14 cellular contexts compared by ENCODE assay signal in the genomic region with DNA sequence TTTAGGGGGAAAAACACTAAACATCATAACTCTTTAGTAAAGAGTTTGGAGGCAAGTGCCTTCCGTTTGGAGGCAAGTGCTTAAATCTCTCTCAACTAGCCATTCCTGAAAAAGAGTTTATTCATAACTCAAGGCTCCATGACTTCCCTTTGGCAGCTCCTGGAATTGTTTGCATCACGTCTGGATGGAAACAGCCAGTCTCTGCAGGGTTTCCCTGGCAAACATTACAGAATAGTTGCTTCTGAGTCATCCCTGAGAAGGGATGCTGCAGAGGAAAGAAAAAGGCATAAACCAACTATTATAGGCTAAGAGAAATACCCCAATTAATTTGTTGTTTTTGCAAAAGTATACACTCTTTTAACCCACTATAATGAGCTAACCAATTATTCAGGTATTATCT.
A peak's percentile ranks its signal among the peaks of the same experiment; 100 is the strongest.
DNase-seq lines count a peak whose midpoint lies in the region; ATAC-seq, FAIRE-seq and TF ChIP-seq lines count a peak whose summit lies in the region.
"Had no signal": no experiment of that assay in that cellular context is flagged by ENCODE, and none has a peak within 500 bp of the region (broad histone marks: within the 10 kb centered on the region; RNA-seq: fewer than 3 reads in every experiment).

No MANE protein-coding gene starts in this region.

- no peak overlapping the region for H4K5ac ChIP-seq in H1 (ENCODE audit: insufficient read length, low read depth, low read length)

- H3K56ac ChIP-seq in H1 (replicated peaks; ENCODE audit: insufficient read length, low read depth, low read length), result no peak overlapping the region

- no peak for TF ChIP-seq POLR2A in H1 (IDR thresholded peaks at IDR 0.05; ENCODE audit: control extremely low read depth in 1 of 2, low read depth in 2 of 2, low read length in 2 of 2)

- no peaks in the 10 kb centered on the region for H3K79me1 ChIP-seq in H1 (ENCODE audit: low read depth, low read length)

- ATAC-seq in GM21390 (IDR thresholded peaks at IDR 0.05; ENCODE audit: unreplicated experiment), result no peak
- ATAC-seq: left ventricle myocardium superior, Right ventricle myocardium inferior had no signal

- H4K20me1 ChIP-seq in H1 (replicated peaks in 1 of 2; ENCODE audit: control insufficient read depth in 1 of 2, insufficient read depth in 2 of 2, low read length in 2 of 2), result no peaks in the 10 kb centered on the region

- no peak overlapping the region for H2BK15ac ChIP-seq in H1 (ENCODE audit: low read length)

- H3K4me2 ChIP-seq in H1 (ENCODE audit: insufficient read depth in 1 of 2, low read depth in 2 of 2, low read length in 2 of 2), result no peak overlapping the region

- TF ChIP-seq EP300 in H1 (IDR thresholded peaks at IDR 0.05; ENCODE audit: borderline replicate concordance in 1 of 2, low read depth in 2 of 2, low read length in 2 of 2), result no peak

- peak overlapping the region; percentile 59; the same call in 1 of the 2 replicates for H2AFZ ChIP-seq in H1 (ENCODE audit: low read length)

- no peak for FAIRE-seq in H1 (lab: Jason Lieb, UNC)

- DNase-seq in ELR (ENCODE audit: low read depth), result peak; percentile 14
- DNase-seq in MG63, result peak; percentile 45
- no peak for DNase-seq in H1 (ENCODE audit: low read depth in 1 of 2, low spot score in 2 of 2)
- peak; percentile 18 for DNase-seq in middle frontal gyrus (ENCODE audit: extremely low spot score, low spot score)
- no peak for DNase-seq in LoVo (ENCODE audit: low spot score)
- DNase-seq in T1000 (lab: John Stamatoyannopoulos, UW), result no peak
- DNase-seq in HUDEP-2 (lab: John Stamatoyannopoulos, UW; ENCODE audit: unreplicated experiment in 76 of 76), result no peak
- DNase-seq: Caco-2, dermis blood vessel endothelial cell, left ventricle myocardium superior had no signal

- no peak overlapping the region for H3K27ac ChIP-seq in H1 (ENCODE audit: low read depth, low read length)
- H3K27ac ChIP-seq: neutrophil, thoracic aorta had no signal

- H3K9ac ChIP-seq in H1 (replicated peaks in 1 of 4; ENCODE audit: extremely low read depth in 1 of 4, low read depth in 3 of 4, low read length in 3 of 4), result no peak overlapping the region

- no peaks in the 10 kb centered on the region for H3K27me3 ChIP-seq in MG63
- no peaks in the 10 kb centered on the region for H3K27me3 ChIP-seq in H1 (replicated peaks in 1 of 4; ENCODE audit: control insufficient read depth in 3 of 4, extremely low read depth in 1 of 4, insufficient read depth in 3 of 4, low read length in 3 of 4)
- H3K27me3 ChIP-seq: neutrophil had no signal

- peaks cover 4% of the 10 kb centered on the region; the same call in 1 of the 2 replicates for H3K23me2 ChIP-seq in H1 (ENCODE audit: low read depth, low read length)

- H3K4ac ChIP-seq in H1 (replicated peaks; ENCODE audit: insufficient read length, low read depth, low read length), result no peak overlapping the region

- no peak overlapping the region for H3K14ac ChIP-seq in H1 (ENCODE audit: insufficient read length)

- CTCF ChIA-PET in H1 (lab: Charles Lee; ENCODE audit: partially characterized antibody), result no interaction called here

- H2BK12ac ChIP-seq in H1 (ENCODE audit: low read depth, low read length), result no peak overlapping the region

- no peaks in the 10 kb centered on the region; a peak in 1 of 7 replicates for H3K4me1 ChIP-seq in H1 (replicated peaks in 1 of 4; ENCODE audit: control insufficient read depth in 3 of 4, insufficient read depth in 4 of 4, low read length in 3 of 4)
- H3K4me1 ChIP-seq: Caco-2 had no signal

- no peak overlapping the region for H3K18ac ChIP-seq in H1 (ENCODE audit: extremely low read depth, low read length)

- H3K4me3 ChIP-seq in MG63 (no peak overlapping the region), H1 (ENCODE audit: extremely low read depth in 1 of 4, insufficient read depth in 2 of 4, low read depth in 3 of 4, low read length in 4 of 4) (no peak overlapping the region)
- H3K4me3 ChIP-seq: thoracic aorta had no signal

- H2BK120ac ChIP-seq in H1 (replicated peaks; ENCODE audit: low read depth, low read length), result no peak overlapping the region

- H3K36me3 ChIP-seq in MG63, result no peaks in the 10 kb centered on the region
- H3K36me3 ChIP-seq in H1 (ENCODE audit: control insufficient read depth in 2 of 4, insufficient read depth in 4 of 4, low read length in 3 of 4), result no peaks in the 10 kb centered on the region
- H3K36me3 ChIP-seq: neutrophil, thoracic aorta had no signal

- no peak overlapping the region for H2BK20ac ChIP-seq in H1 (ENCODE audit: low read length)

- WGBS in H1 (ENCODE audit: extremely low coverage in 1 of 2, insufficient coverage in 1 of 2, insufficient read length in 1 of 2, insufficient replicate concordance in 2 of 2, low coverage in 1 of 2, low lambda C conversion rate in 2 of 2, missing lambda C conversion rate in 1 of 2), 2 experiments, result 75% methylated on average over 2 of the region's 2 CpGs; no CpG with 5 or more reads in 1 of the 2 experiments

- H2BK5ac ChIP-seq in H1 (ENCODE audit: low read depth, low read length), result no peak overlapping the region

- no peak for TF ChIP-seq CTCF in H1 (IDR thresholded peaks at IDR 0.05; ENCODE audit: control extremely low read depth in 1 of 3, insufficient read depth in 1 of 3, low read depth in 1 of 3, low read length in 3 of 3)

- no peak overlapping the region for H3K23ac ChIP-seq in H1 (ENCODE audit: insufficient read length)

- H3K79me2 ChIP-seq in H1 (ENCODE audit: control insufficient read depth in 1 of 2, insufficient read depth in 2 of 2, low read length in 2 of 2), result no peaks in the 10 kb centered on the region

- no peak for TF ChIP-seq RAD21 in H1 (IDR thresholded peaks at IDR 0.05 in 1 of 2, conservative IDR thresholded peaks at IDR 0.05 in 1 of 2; ENCODE audit: low read depth in 2 of 2, low read length in 2 of 2)

- POLR2A ChIA-PET in H1 (lab: Charles Lee; ENCODE audit: partially characterized antibody), result interaction anchor here (0.5 kb wide), 1 partner anchor 109 kb away, joined by 5 read pairs; no protein-coding TSS in a partner anchor

- no peak overlapping the region for H2AK5ac ChIP-seq in H1 (ENCODE audit: low read depth, low read length)

- H4K8ac ChIP-seq in H1 (ENCODE audit: extremely low read depth, insufficient read depth, low read length), result no peak overlapping the region

- H4K91ac ChIP-seq in H1 (replicated peaks; ENCODE audit: insufficient read length, low read length), result no peak overlapping the region

- H3K9me3 ChIP-seq in MG63 (no peaks in the 10 kb centered on the region), H1 (ENCODE audit: insufficient read depth in 2 of 2, low read depth in 1 of 2, low read length in 1 of 2) (no peaks in the 10 kb centered on the region)
- H3K9me3 ChIP-seq: Caco-2, neutrophil, thoracic aorta had no signal

TF ChIP-seq in H1, 55 proteins besides CTCF, POLR2A, EP300 and RAD21 (continues in another document):
- TF ChIP-seq SIN3A (conservative IDR thresholded peaks at IDR 0.05 in 1 of 2, IDR thresholded peaks at IDR 0.05 in 1 of 2; ENCODE audit: low read depth in 1 of 2, low read length in 2 of 2), result no peak

Comparison
In these comparisons a context has a peak if more than half of its experiments do, and no peak if none do; other contexts are left out.
1. DNase-seq: peak in ELR (single experiment), MG63 (single experiment) and middle frontal gyrus (single experiment); none in H1 (0 of 2), LoVo (single experiment), T1000 (single experiment) and HUDEP-2 (0 of 76).